ENCODE assay signal across 9 cellular contexts in the genomic region with DNA sequence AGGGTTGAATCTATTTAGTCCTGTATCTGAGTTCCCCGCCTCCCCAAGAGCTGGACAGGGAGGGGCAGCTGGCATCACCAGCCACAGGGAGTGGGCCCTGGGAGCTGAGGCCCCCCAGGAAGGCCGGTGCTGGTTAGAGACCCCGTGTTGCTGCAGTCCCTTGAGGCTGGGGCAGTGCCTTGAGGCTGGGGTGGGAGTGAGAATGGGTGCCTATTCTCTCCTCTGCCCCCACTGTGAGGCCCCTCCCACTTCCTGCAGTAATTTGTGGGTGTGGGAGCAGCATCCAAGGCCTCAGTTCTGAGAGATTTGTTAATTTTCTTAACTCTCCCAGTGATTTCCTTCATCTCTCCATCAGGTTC. TPM values are rescaled to one million over a fixed set of nuclear protein-coding genes. Genes with fewer than 3 reads are reported as not detected.
DNase-seq lines count a peak whose midpoint lies in the region; ATAC-seq, FAIRE-seq and TF ChIP-seq lines count a peak whose summit lies in the region.
"Had no signal": no experiment of that assay in that cellular context is flagged by ENCODE, and none has a peak within 500 bp of the region (broad histone marks: within the 10 kb centered on the region; RNA-seq: fewer than 3 reads in every experiment).

No MANE protein-coding gene starts in this region.

- no peak for TF ChIP-seq CTCF in MM.1S (IDR thresholded peaks at IDR 0.05; ENCODE audit: low read length)
- TF ChIP-seq CTCF in left ventricle myocardium inferior (IDR thresholded peaks at IDR 0.05; ENCODE audit: borderline replicate concordance) = no peak

- no peak overlapping the region; the same call in 1 of the 2 replicates for H3K9ac ChIP-seq in MM.1S (ENCODE audit: low read length)

- H3K9me2 ChIP-seq in MM.1S (replicated peaks; ENCODE audit: insufficient read depth, low read length) = no peaks in the 10 kb centered on the region

- H3K36me3 Mint-ChIP-seq in stimulated activated naive CD8-positive, alpha-beta T cell treated with anti-CD3 and anti-CD28 coated beads, Interleukin-15, Interleukin-2, amounts not matched to agents 100 ng/mL and 50 ng/mL, for 24 hours (ENCODE audit: low read depth) = peaks cover 9% of the 10 kb centered on the region

- peaks cover 22% of the 10 kb centered on the region for H3K4me1 ChIP-seq in MM.1S (ENCODE audit: low read length)
- H3K4me1 ChIP-seq in left ventricle myocardium inferior = peaks cover 83% of the 10 kb centered on the region

- H3K4me1 Mint-ChIP-seq in stimulated activated naive CD8-positive, alpha-beta T cell treated with anti-CD3 and anti-CD28 coated beads, Interleukin-15, Interleukin-2, amounts not matched to agents 100 ng/mL and 50 ng/mL, for 24 hours (ENCODE audit: low read depth) = peaks cover 73% of the 10 kb centered on the region

- H3K27me3 ChIP-seq in MM.1S (replicated peaks; ENCODE audit: insufficient read depth, low read length) (no peaks in the 10 kb centered on the region), left ventricle myocardium inferior (ENCODE audit: low read depth) (no peaks in the 10 kb centered on the region)

- H4K20me1 ChIP-seq in MM.1S (ENCODE audit: insufficient read depth, low read length) = no peaks in the 10 kb centered on the region

- intact Hi-C loops in left ventricle myocardium inferior (cut with micrococcal nuclease) = no loop called here

- H3K27ac Mint-ChIP-seq in stimulated activated naive CD8-positive, alpha-beta T cell treated with anti-CD3 and anti-CD28 coated beads, Interleukin-15, Interleukin-2, amounts not matched to agents 100 ng/mL and 50 ng/mL, for 24 hours = peak overlapping the region; percentile 86

- peaks cover 40% of the 10 kb centered on the region for H3K79me2 ChIP-seq in MM.1S (ENCODE audit: low read length)

- H3K27ac ChIP-seq in MM.1S (ENCODE audit: low read length) (peak overlapping the region; percentile 34; the same call in 1 of the 2 replicates), left ventricle myocardium inferior (replicated peaks) (peak overlapping the region; percentile 100)

- peak overlapping the region; percentile 55 for H3K4me3 Mint-ChIP-seq in stimulated activated naive CD8-positive, alpha-beta T cell treated with anti-CD3 and anti-CD28 coated beads, Interleukin-15, Interleukin-2, amounts not matched to agents 100 ng/mL and 50 ng/mL, for 24 hours

- no peaks in the 10 kb centered on the region for H3K36me3 ChIP-seq in MM.1S (replicated peaks; ENCODE audit: insufficient read depth, low read length)
- H3K36me3 ChIP-seq in left ventricle myocardium inferior = no peaks in the 10 kb centered on the region

- FAIRE-seq in RCC 7860 (lab: Jason Lieb, UNC) = no peak
- FAIRE-seq: TTC549 had no signal

- ATAC-seq in GM19035 (IDR thresholded peaks at IDR 0.05; ENCODE audit: unreplicated experiment) (no peak), GM18498 (IDR thresholded peaks at IDR 0.05; ENCODE audit: unreplicated experiment) (no peak)

- no peaks in the 10 kb centered on the region for H3K9me3 Mint-ChIP-seq in stimulated activated naive CD8-positive, alpha-beta T cell treated with anti-CD3 and anti-CD28 coated beads, Interleukin-15, Interleukin-2, amounts not matched to agents 100 ng/mL and 50 ng/mL, for 24 hours

- peak overlapping the region; percentile 91 for H3K4me2 ChIP-seq in MM.1S (ENCODE audit: low read depth, low read length)

- H3K27me3 Mint-ChIP-seq in stimulated activated naive CD8-positive, alpha-beta T cell treated with anti-CD3 and anti-CD28 coated beads, Interleukin-15, Interleukin-2, amounts not matched to agents 100 ng/mL and 50 ng/mL, for 24 hours = no peaks in the 10 kb centered on the region

- H3F3A ChIP-seq in MM.1S (ENCODE audit: insufficient read depth, low read length) = peaks cover 23% of the 10 kb centered on the region

- H2AFZ ChIP-seq in MM.1S (ENCODE audit: low read length) = peak overlapping the region; percentile 17

- H3K4me3 ChIP-seq in MM.1S (ENCODE audit: low read length) (no peak overlapping the region), left ventricle myocardium inferior (no peak overlapping the region)

- DNase-seq in MM.1S = peak; percentile 24
- peak; percentile 67 for DNase-seq in activated CD8-positive, alpha-beta memory T cell treated with anti-CD3 and anti-CD28 coated beads, Interleukin-2, amount 50 U/mL, for 48 hours
- DNase-seq in left ventricle myocardium inferior = no peak
- DNase-seq in NCI-H2029 (lab: John Stamatoyannopoulos, UW) = no peak
- DNase-seq in RCC 7860 (ENCODE audit: low spot score) = no peak

- no peaks in the 10 kb centered on the region for H3K9me3 ChIP-seq in MM.1S (replicated peaks; ENCODE audit: insufficient read depth, low read length)
- no peaks in the 10 kb centered on the region for H3K9me3 ChIP-seq in left ventricle myocardium inferior (replicated peaks)

RNA-seq across cellular contexts. Expression of a gene that starts 2.5 kb away (rescaled TPM):
- total RNA-seq in left ventricle myocardium inferior = 54.6 TPM

RNA-seq across cellular contexts. Expression of a gene that starts 4.1 kb away (rescaled TPM):
- 363 TPM for total RNA-seq in left ventricle myocardium inferior

RNA-seq across cellular contexts. Expression of a gene that starts 26.8 kb away (rescaled TPM):
- total RNA-seq in left ventricle myocardium inferior = 1.2 TPM

Comparison
In these comparisons a context has a peak if more than half of its experiments do, and no peak if none do; other contexts are left out.
1. DNase-seq: peak in MM.1S (single experiment) and activated CD8-positive, alpha-beta memory T cell treated with anti-CD3 and anti-CD28 coated beads, Interleukin-2, amount 50 U/mL, for 48 hours (single experiment); none in left ventricle myocardium inferior (single experiment), NCI-H2029 (single experiment) and RCC 7860 (single experiment).